Comparison of ENCODE assay signal across 11 cellular contexts in genomic region chr14:52494444-52494843, GRCh38.
"Had no signal": no experiment of that assay in that cellular context is flagged by ENCODE, and none has a peak within 500 bp of the region (broad histone marks: within the 10 kb centered on the region; RNA-seq: fewer than 3 reads in every experiment).

No MANE protein-coding gene starts in this region.

- H3K4me3 ChIP-seq: cardiac muscle cell, left lung, pancreas, transverse colon had no signal

- DNase-seq: activated CD4-positive, alpha-beta memory T cell treated with anti-CD3 and anti-CD28 coated beads for 36 hours; activated CD8-positive, alpha-beta memory T cell treated with anti-CD3 and anti-CD28 coated beads, Interleukin-2, amount 10 ng/mL, durations not matched to agents 7 days and 5 days; activated naive CD4-positive, alpha-beta T cell treated with anti-CD3 and anti-CD28 coated beads, Interleukin-2, amount 50 U/mL, for 16 hours; activated T-cell treated with anti-CD3 and anti-CD28 coated beads, Interleukin-2, amount 50 U/mL, for 1 hour; left lung; naive thymus-derived CD8-positive, alpha-beta T cell; pancreas; stimulated activated naive CD8-positive, alpha-beta T cell treated with anti-CD3 and anti-CD28 coated beads, Interleukin-15, Interleukin-2, amounts not matched to agents 100 U/mL and 50 U/mL, for 24 hours; transverse colon; WERI-Rb-1 had no signal
